Comparison of ENCODE assay signal across 10 cellular contexts in genomic region chr20:46206025-46206424, GRCh38.
DNase-seq lines count a peak whose midpoint lies in the region; ATAC-seq and TF ChIP-seq lines count a peak whose summit lies in the region.
"Had no signal": no experiment of that assay in that cellular context is flagged by ENCODE, and none has a peak within 500 bp of the region (broad histone marks: within the 10 kb centered on the region; RNA-seq: fewer than 3 reads in every experiment).

No MANE protein-coding gene starts in this region.

- H3K9ac ChIP-seq in MM.1S (ENCODE audit: low read length) = no peak overlapping the region

- no peak overlapping the region for H3K4me3 Mint-ChIP-seq in activated B cell treated with CpG ODN at 0.5 μM for 24 hours

- H3K36me3 ChIP-seq in kidney epithelial cell (ENCODE audit: control insufficient read depth, insufficient read depth, low read length) (no peaks in the 10 kb centered on the region), WERI-Rb-1 (no peaks in the 10 kb centered on the region), MM.1S (replicated peaks; ENCODE audit: insufficient read depth, low read length) (no peaks in the 10 kb centered on the region)
- H3K36me3 ChIP-seq: thoracic aorta had no signal

- POLR2A ChIA-PET in activated B cell treated with CpG ODN at 0.5 μM for 24 hours (lab: Charles Lee) = no interaction called here

- H3K4me3 ChIP-seq in kidney epithelial cell (ENCODE audit: low read depth, low read length) = no peak overlapping the region
- H3K4me3 ChIP-seq in WERI-Rb-1 (ENCODE audit: low read depth, low read length) = no peak overlapping the region
- no peak overlapping the region for H3K4me3 ChIP-seq in MM.1S (ENCODE audit: low read length)
- H3K4me3 ChIP-seq: thoracic aorta had no signal

- H3K36me3 Mint-ChIP-seq in activated B cell treated with CpG ODN at 0.5 μM for 24 hours (ENCODE audit: low read depth) = no peaks in the 10 kb centered on the region

- CTCF ChIA-PET in activated B cell treated with CpG ODN at 0.5 μM for 24 hours (lab: Charles Lee) = interaction anchor here (0.6 kb wide), 1 partner anchor 31 kb away, joined by 3 read pairs; no protein-coding TSS in a partner anchor

- intact Hi-C loops in activated B cell treated with CpG ODN at 0.5 μM for 24 hours (cut with micrococcal nuclease) = no loop called here

- H3K9me3 ChIP-seq in WERI-Rb-1 (ENCODE audit: severe bottlenecking) (no peaks in the 10 kb centered on the region), MM.1S (replicated peaks; ENCODE audit: insufficient read depth, low read length) (no peaks in the 10 kb centered on the region)
- H3K9me3 ChIP-seq: thoracic aorta had no signal

- TF ChIP-seq CTCF in activated B cell treated with CpG ODN at 0.5 μM for 24 hours (IDR thresholded peaks at IDR 0.05) (no peak), kidney epithelial cell (IDR thresholded peaks at IDR 0.05; ENCODE audit: insufficient read depth, low read length, poor library complexity, severe bottlenecking) (no peak), WERI-Rb-1 (IDR thresholded peaks at IDR 0.05; ENCODE audit: low read depth, low read length) (no peak), MM.1S (IDR thresholded peaks at IDR 0.05; ENCODE audit: low read length) (no peak)

- H2AFZ ChIP-seq in MM.1S (ENCODE audit: low read length) = no peak overlapping the region

- ATAC-seq in activated B cell treated with CpG ODN at 0.5 μM for 24 hours (ENCODE audit: low read depth) (peak; percentile 18), GM19328 (IDR thresholded peaks at IDR 0.05; ENCODE audit: unreplicated experiment) (no peak)

- peaks cover 36% of the 10 kb centered on the region for H3K27me3 Mint-ChIP-seq in activated B cell treated with CpG ODN at 0.5 μM for 24 hours

- no peak overlapping the region for H3K4me2 ChIP-seq in MM.1S (ENCODE audit: low read depth, low read length)

- DNase-seq in A172 (ENCODE audit: low spot score) = peak; percentile 96
- DNase-seq in HS-27A (ENCODE audit: low read depth) = peak; percentile 46
- no peak for DNase-seq in activated B cell treated with CpG ODN at 0.5 μM for 24 hours
- DNase-seq in kidney epithelial cell (ENCODE audit: low read depth) = peak; percentile 4
- no peak for DNase-seq in NCI-H1436 (lab: John Stamatoyannopoulos, UW)
- no peak for DNase-seq in WERI-Rb-1
- DNase-seq in MM.1S = no peak
- DNase-seq: COR-L47 had no signal

- no peak overlapping the region for H3K27ac ChIP-seq in WERI-Rb-1
- H3K27ac ChIP-seq in MM.1S (ENCODE audit: low read length) = no peak overlapping the region
- H3K27ac ChIP-seq: thoracic aorta had no signal

- no peak overlapping the region for H3K27ac Mint-ChIP-seq in activated B cell treated with CpG ODN at 0.5 μM for 24 hours

- H3K9me3 Mint-ChIP-seq in activated B cell treated with CpG ODN at 0.5 μM for 24 hours = no peaks in the 10 kb centered on the region

- H3K27me3 ChIP-seq in kidney epithelial cell (ENCODE audit: control insufficient read depth, insufficient read depth, low read length) (peaks cover 37% of the 10 kb centered on the region), WERI-Rb-1 (ENCODE audit: insufficient read depth, low read depth, severe bottlenecking) (no peaks in the 10 kb centered on the region), MM.1S (replicated peaks; ENCODE audit: insufficient read depth, low read length) (peaks cover 70% of the 10 kb centered on the region)

- no peaks in the 10 kb centered on the region for H3K79me2 ChIP-seq in MM.1S (ENCODE audit: low read length)

- peaks cover 13% of the 10 kb centered on the region for H3K4me1 Mint-ChIP-seq in activated B cell treated with CpG ODN at 0.5 μM for 24 hours

- no peaks in the 10 kb centered on the region for H3F3A ChIP-seq in MM.1S (ENCODE audit: insufficient read depth, low read length)

- H4K20me1 ChIP-seq in MM.1S (ENCODE audit: insufficient read depth, low read length) = no peaks in the 10 kb centered on the region

- H3K4me1 ChIP-seq in MM.1S (ENCODE audit: low read length) = peaks cover 12% of the 10 kb centered on the region

- H3K9me2 ChIP-seq in MM.1S (replicated peaks; ENCODE audit: insufficient read depth, low read length) = no peaks in the 10 kb centered on the region

Comparison
In these comparisons a context has a peak if more than half of its experiments do, and no peak if none do; other contexts are left out.
1. DNase-seq: peak in A172 (single experiment), HS-27A (single experiment) and kidney epithelial cell (single experiment); none in activated B cell treated with CpG ODN at 0.5 μM for 24 hours (single experiment), NCI-H1436 (single experiment), WERI-Rb-1 (single experiment) and MM.1S (single experiment).